In the genomic region with DNA sequence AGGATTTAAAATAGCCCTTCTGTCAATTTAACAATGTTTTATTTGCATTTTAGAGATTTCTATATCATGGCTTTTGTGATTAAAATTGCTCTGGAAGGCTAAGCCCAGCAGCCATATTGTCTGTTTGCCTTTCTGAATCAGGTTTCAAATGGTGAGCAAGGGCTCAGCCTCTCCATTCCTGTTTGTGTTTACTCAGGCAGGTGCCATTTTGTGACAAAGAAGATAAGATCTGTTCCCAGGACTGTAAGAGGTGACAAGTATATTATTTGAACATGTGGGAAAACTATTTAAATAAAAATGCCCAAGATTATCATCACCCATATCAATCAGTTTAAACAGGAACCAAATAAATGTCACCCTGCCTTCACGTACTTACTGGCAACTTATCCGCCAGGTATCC, we compare ENCODE assay signal across 15 cellular contexts.
A peak's percentile ranks its signal among the peaks of the same experiment; 100 is the strongest.
DNase-seq lines count a peak whose midpoint lies in the region; FAIRE-seq and TF ChIP-seq lines count a peak whose summit lies in the region.
"Had no signal": no experiment of that assay in that cellular context is flagged by ENCODE, and none has a peak within 500 bp of the region (broad histone marks: within the 10 kb centered on the region; RNA-seq: fewer than 3 reads in every experiment).

No MANE protein-coding gene starts in this region.

- FAIRE-seq in H1 (lab: Jason Lieb, UNC) = no peak
- FAIRE-seq: GM18507, K562 had no signal

- no peak overlapping the region for H3K56ac ChIP-seq in H1 (replicated peaks; ENCODE audit: insufficient read length, low read depth, low read length)

- no peaks in the 10 kb centered on the region for H3K79me2 ChIP-seq in H1 (ENCODE audit: control insufficient read depth in 1 of 2, insufficient read depth in 2 of 2, low read length in 2 of 2)

- no peak overlapping the region for H2BK12ac ChIP-seq in H1 (ENCODE audit: low read depth, low read length)

- H2AK5ac ChIP-seq in H1 (ENCODE audit: low read depth, low read length) = no peak overlapping the region

- no peak overlapping the region for H4K5ac ChIP-seq in H1 (ENCODE audit: insufficient read length, low read depth, low read length)

- no peak overlapping the region for H4K8ac ChIP-seq in H1 (ENCODE audit: extremely low read depth, insufficient read depth, low read length)

- CTCF ChIA-PET in H1 (lab: Charles Lee; ENCODE audit: partially characterized antibody) = interaction anchor here (0.9 kb wide), 1 partner anchor 260 kb away, joined by 3 read pairs; no protein-coding TSS in a partner anchor

- TF ChIP-seq POLR2A in H1 (IDR thresholded peaks at IDR 0.05; ENCODE audit: control extremely low read depth in 1 of 2, low read depth in 2 of 2, low read length in 2 of 2) = no peak

- POLR2A ChIA-PET in H1 (lab: Charles Lee; ENCODE audit: partially characterized antibody) = no interaction called here

- H2AFZ ChIP-seq in H1 (ENCODE audit: low read length) = peak overlapping the region; percentile 90; the same call in 1 of the 2 replicates

- H3K27ac ChIP-seq in H1 (ENCODE audit: low read depth, low read length) (no peak overlapping the region), tibial artery (no peak overlapping the region)
- H3K27ac ChIP-seq: 22Rv1; BLaER1 treated with 17β-estradiol and CSF1 and Interleukin-3, amounts not matched to agents 10 nM and 100 nM; HL-60 had no signal

- H3K4me1 ChIP-seq in H1 (replicated peaks in 1 of 4; ENCODE audit: control insufficient read depth in 3 of 4, insufficient read depth in 4 of 4, low read length in 3 of 4) (peaks cover 0 to 4% (median 0%) of the 10 kb centered on the region in 4 experiments; a peak in 2 of 7 replicates), tibial artery (no peaks in the 10 kb centered on the region)
- H3K4me1 ChIP-seq: BLaER1 treated with 17β-estradiol and CSF1 and Interleukin-3, amounts not matched to agents 10 nM and 100 nM had no signal

- H3K9me3 ChIP-seq in H1 (ENCODE audit: insufficient read depth in 2 of 2, low read depth in 1 of 2, low read length in 1 of 2) (no peaks in the 10 kb centered on the region), tibial artery (peaks cover 0 to 4% (median 0%) of the 10 kb centered on the region in 3 donors)
- H3K9me3 ChIP-seq: BLaER1 treated with 17β-estradiol and CSF1 and Interleukin-3, amounts not matched to agents 10 nM and 100 nM had no signal

- H3K4me2 ChIP-seq in H1 (ENCODE audit: insufficient read depth in 1 of 2, low read depth in 2 of 2, low read length in 2 of 2) = no peak overlapping the region
- H3K4me2 ChIP-seq: BLaER1 treated with 17β-estradiol and CSF1 and Interleukin-3, amounts not matched to agents 10 nM and 100 nM had no signal

- no peak overlapping the region for H3K9ac ChIP-seq in H1 (replicated peaks in 1 of 4; ENCODE audit: extremely low read depth in 1 of 4, low read depth in 3 of 4, low read length in 3 of 4)
- H3K9ac ChIP-seq: BLaER1 treated with 17β-estradiol and CSF1 and Interleukin-3, amounts not matched to agents 10 nM and 100 nM had no signal

- no peaks in the 10 kb centered on the region for H3K79me1 ChIP-seq in H1 (ENCODE audit: low read depth, low read length)

- H3K4me3 ChIP-seq in LNCaP clone FGC (ENCODE audit: low read depth, low read length) (no peak overlapping the region), H1 (ENCODE audit: extremely low read depth in 1 of 4, insufficient read depth in 2 of 4, low read depth in 3 of 4, low read length in 4 of 4) (no peak overlapping the region), tibial artery (no peak overlapping the region)
- H3K4me3 ChIP-seq: BLaER1 treated with 17β-estradiol and CSF1 and Interleukin-3, amounts not matched to agents 10 nM and 100 nM; K562 had no signal

- TF ChIP-seq CTCF in LNCaP clone FGC (IDR thresholded peaks at IDR 0.05; ENCODE audit: control insufficient read depth, extremely low read depth, insufficient read depth) = no peak
- TF ChIP-seq CTCF in H1 (IDR thresholded peaks at IDR 0.05; ENCODE audit: control extremely low read depth in 1 of 3, insufficient read depth in 1 of 3, low read depth in 1 of 3, low read length in 3 of 3) = no peak
- no peak for TF ChIP-seq CTCF in tibial artery (IDR thresholded peaks at IDR 0.05)

- TF ChIP-seq EP300 in H1 (IDR thresholded peaks at IDR 0.05; ENCODE audit: borderline replicate concordance in 1 of 2, low read depth in 2 of 2, low read length in 2 of 2) = no peak

- intact Hi-C loops in tibial artery (cut with DNase I; ENCODE audit: low total_unique reads) = no loop called here

- peak; percentile 31 for DNase-seq in NCI-H1105 treated with DMSO at 0.1 percent for 48 hours (lab: John Stamatoyannopoulos, UW)
- DNase-seq in NCI-H1105 (lab: John Stamatoyannopoulos, UW) = no peak
- peak; percentile 94 for DNase-seq in LNCaP clone FGC (ENCODE audit: low read depth)
- DNase-seq in NCI-H2196 (lab: John Stamatoyannopoulos, UW; ENCODE audit: unreplicated experiment) = peak; percentile 24
- no peak for DNase-seq in H1 (ENCODE audit: low read depth in 1 of 2, low spot score in 2 of 2)
- no peak for DNase-seq in effector CD8-positive, alpha-beta T cell (lab: John Stamatoyannopoulos, UW)
- DNase-seq in 8988T = no peak
- no peak for DNase-seq in tibial artery
- DNase-seq: NCI-H526, Right ventricle myocardium superior had no signal

- no peaks in the 10 kb centered on the region for H3K36me3 ChIP-seq in H1 (ENCODE audit: control insufficient read depth in 2 of 4, insufficient read depth in 4 of 4, low read length in 3 of 4)
- no peaks in the 10 kb centered on the region for H3K36me3 ChIP-seq in tibial artery
- H3K36me3 ChIP-seq: BLaER1 treated with 17β-estradiol and CSF1 and Interleukin-3, amounts not matched to agents 10 nM and 100 nM had no signal

- H3K27me3 ChIP-seq in H1 (replicated peaks in 1 of 4; ENCODE audit: control insufficient read depth in 3 of 4, extremely low read depth in 1 of 4, insufficient read depth in 3 of 4, low read length in 3 of 4) (no peaks in the 10 kb centered on the region), tibial artery (no peaks in the 10 kb centered on the region)
- H3K27me3 ChIP-seq: BLaER1 treated with 17β-estradiol and CSF1 and Interleukin-3, amounts not matched to agents 10 nM and 100 nM had no signal

- H2BK5ac ChIP-seq in H1 (ENCODE audit: low read depth, low read length) = no peak overlapping the region

- no peak overlapping the region for H4K91ac ChIP-seq in H1 (replicated peaks; ENCODE audit: insufficient read length, low read length)

- no peak overlapping the region for H3K14ac ChIP-seq in H1 (ENCODE audit: insufficient read length)

- no peaks in the 10 kb centered on the region for H4K20me1 ChIP-seq in H1 (replicated peaks in 1 of 2; ENCODE audit: control insufficient read depth in 1 of 2, insufficient read depth in 2 of 2, low read length in 2 of 2)
- H4K20me1 ChIP-seq: BLaER1 treated with 17β-estradiol and CSF1 and Interleukin-3, amounts not matched to agents 10 nM and 100 nM had no signal

- no peaks in the 10 kb centered on the region for H3K23me2 ChIP-seq in H1 (ENCODE audit: low read depth, low read length)

- no peak overlapping the region for H3K18ac ChIP-seq in H1 (ENCODE audit: extremely low read depth, low read length)

- no peak overlapping the region for H2BK20ac ChIP-seq in H1 (ENCODE audit: low read length)

- TF ChIP-seq RAD21 in H1 (IDR thresholded peaks at IDR 0.05 in 1 of 2, conservative IDR thresholded peaks at IDR 0.05 in 1 of 2; ENCODE audit: low read depth in 2 of 2, low read length in 2 of 2) = no peak

- no peak overlapping the region for H2BK15ac ChIP-seq in H1 (ENCODE audit: low read length)

- no peak overlapping the region for H2BK120ac ChIP-seq in H1 (replicated peaks; ENCODE audit: low read depth, low read length)

- no peak overlapping the region for H3K23ac ChIP-seq in H1 (ENCODE audit: insufficient read length)

- WGBS in H1 (ENCODE audit: extremely low coverage in 1 of 2, insufficient coverage in 1 of 2, insufficient read length in 1 of 2, insufficient replicate concordance in 2 of 2, low coverage in 1 of 2, low lambda C conversion rate in 2 of 2, missing lambda C conversion rate in 1 of 2), 2 experiments = 96% methylated on average over 2 of the region's 2 CpGs; no CpG with 5 or more reads in 1 of the 2 experiments

- no peak overlapping the region for H3K4ac ChIP-seq in H1 (replicated peaks; ENCODE audit: insufficient read length, low read depth, low read length)

TF ChIP-seq in H1, 55 proteins besides CTCF, POLR2A, EP300 and RAD21:
- TF ChIP-seq ATF3 (IDR thresholded peaks at IDR 0.05; ENCODE audit: insufficient read depth, low read depth, low read length) = no peak
- TF ChIP-seq KDM4A (IDR thresholded peaks at IDR 0.05; ENCODE audit: low read depth, low read length, severe bottlenecking) = no peak
- no peak for TF ChIP-seq BACH1 (IDR thresholded peaks at IDR 0.05; ENCODE audit: low read length)
- TF ChIP-seq RBBP5 (IDR thresholded peaks at IDR 0.05; ENCODE audit: borderline replicate concordance, low read depth, low read length) = no peak
- TF ChIP-seq YY1 (IDR thresholded peaks at IDR 0.05; ENCODE audit: low read depth, low read length) = peak; percentile 87
TF ChIP-seq in H1: peak in this region for 1.

Comparison
In these comparisons a context has a peak if more than half of its experiments do, and no peak if none do; other contexts are left out.
1. DNase-seq: peak in NCI-H1105 treated with DMSO at 0.1 percent for 48 hours (single experiment), LNCaP clone FGC (single experiment) and NCI-H2196 (single experiment); none in NCI-H1105 (single experiment), H1 (0 of 2), effector CD8-positive, alpha-beta T cell (single experiment), 8988T (single experiment) and tibial artery (0 of 2).